16 cellular contexts compared by ENCODE assay signal in genomic region chr11:10267821-10268220, GRCh38. TPM values are rescaled to one million over a fixed set of nuclear protein-coding genes. Genes with fewer than 3 reads are reported as not detected.
DNase-seq lines count a peak whose midpoint lies in the region; ATAC-seq and TF ChIP-seq lines count a peak whose summit lies in the region.
"Had no signal": no experiment of that assay in that cellular context is flagged by ENCODE, and none has a peak within 500 bp of the region (broad histone marks: within the 10 kb centered on the region; RNA-seq: fewer than 3 reads in every experiment).

No MANE protein-coding gene starts in this region.

- no peak for TF ChIP-seq POLR2A in IMR-90 (IDR thresholded peaks at IDR 0.05; ENCODE audit: low read depth, low read length)

- peak; percentile 10 for DNase-seq in AG09309 (ENCODE audit: low read depth)
- no peak for DNase-seq in IMR-90
- peak; percentile 48 for DNase-seq in dedifferentiated amniotic fluid mesenchymal stem cell (ENCODE audit: extremely low spot score)
- no peak for DNase-seq in osteocyte (ENCODE audit: extremely low spot score, unreplicated experiment)
- no peak for DNase-seq in PC-9
- no peak for DNase-seq in NCI-H524 treated with DMSO at 0.1 percent for 48 hours (lab: John Stamatoyannopoulos, UW)
- no peak for DNase-seq in NCI-H1417 (lab: John Stamatoyannopoulos, UW)
- DNase-seq: DMS79, NCI-H1436 treated with DMSO at 0.1 percent for 48 hours, NCI-H2081, NCI-H748 treated with DMSO at 0.1 percent for 48 hours, OCI-M1, SHP77 had no signal

- peak overlapping the region; percentile 67 for H3K4ac ChIP-seq in IMR-90 (ENCODE audit: low read depth, low read length)

- H3K27ac ChIP-seq in IMR-90 (ENCODE audit: insufficient read depth, low read length) = no peak overlapping the region
- H3K27ac ChIP-seq in PC-9 = no peak overlapping the region
- H3K27ac ChIP-seq: C4-2B, KMS-11 had no signal

- no peaks in the 10 kb centered on the region for H3F3A ChIP-seq in PC-9 (ENCODE audit: insufficient read depth, low read depth)

- no peaks in the 10 kb centered on the region for H3K9me3 ChIP-seq in IMR-90 (ENCODE audit: control insufficient read depth, insufficient read depth, low read length)
- H3K9me3 ChIP-seq in PC-9 (ENCODE audit: insufficient read depth, low read depth) = no peaks in the 10 kb centered on the region

- peak overlapping the region; percentile 51; the same call in 1 of the 2 replicates for H2BK120ac ChIP-seq in IMR-90 (ENCODE audit: low read depth, low read length)

- POLR2A ChIA-PET in IMR-90 (lab: Charles Lee; ENCODE audit: unreplicated experiment) = no interaction called here
- POLR2A ChIA-PET in PC-9 (lab: Charles Lee; ENCODE audit: unreplicated experiment) = no interaction called here

- in situ Hi-C loops in IMR-90 (cut with MboI; ENCODE audit: low sequenced_read_pairs) = no loop called here

- peak overlapping the region; percentile 51 for H3K4me3 Mint-ChIP-seq in osteocyte (ENCODE audit: unreplicated experiment)

- H3K4me3 ChIP-seq in AG09309 (ENCODE audit: control insufficient read depth, low read depth, low read length) (no peak overlapping the region), IMR-90 (ENCODE audit: insufficient read depth, low read depth, low read length) (no peak overlapping the region), PC-9 (no peak overlapping the region)

- H3K79me1 ChIP-seq in IMR-90 (ENCODE audit: low read depth in 1 of 2, low read length in 2 of 2) = peaks cover 18 to 71% of the 10 kb centered on the region in 2 experiments

- H3K4me1 ChIP-seq in IMR-90 (ENCODE audit: control insufficient read depth, insufficient read depth, low read length) (peaks cover 10% of the 10 kb centered on the region), PC-9 (replicated peaks; ENCODE audit: insufficient read depth) (no peaks in the 10 kb centered on the region)

- H2BK5ac ChIP-seq in IMR-90 (ENCODE audit: low read depth, low read length, poor library complexity, severe bottlenecking) = peak overlapping the region; percentile 68

- H2AFZ ChIP-seq in IMR-90 (replicated peaks; ENCODE audit: low read length, poor library complexity) (no peak overlapping the region), PC-9 (no peak overlapping the region)

- H3K36me3 Mint-ChIP-seq in osteocyte (ENCODE audit: unreplicated experiment) = no peaks in the 10 kb centered on the region

- H3K9ac ChIP-seq in IMR-90 (ENCODE audit: low read depth, low read length) = no peak overlapping the region
- H3K9ac ChIP-seq: KMS-11 had no signal

- H3K18ac ChIP-seq in IMR-90 (ENCODE audit: low read depth, low read length) = no peak overlapping the region; the same call in 1 of the 2 replicates

- TF ChIP-seq RAD21 in IMR-90 (IDR thresholded peaks at IDR 0.05; ENCODE audit: low read length) = no peak

- H3K79me2 ChIP-seq in PC-9 (ENCODE audit: low read depth) = no peaks in the 10 kb centered on the region

- peaks cover 37% of the 10 kb centered on the region for H3K4me1 Mint-ChIP-seq in osteocyte (ENCODE audit: unreplicated experiment)

- no peaks in the 10 kb centered on the region for H3K36me3 ChIP-seq in IMR-90 (ENCODE audit: control insufficient read depth, insufficient read depth, low read length)
- H3K36me3 ChIP-seq in PC-9 (ENCODE audit: low read depth) = no peaks in the 10 kb centered on the region; the same call in 1 of the 2 replicates

- H3K23ac ChIP-seq in IMR-90 (ENCODE audit: low read depth, low read length) = peak overlapping the region; percentile 4; the same call in 1 of the 2 replicates

- CTCF ChIA-PET in IMR-90 (lab: Yijun Ruan, JAX) (no interaction called here), PC-9 (lab: Charles Lee) (no interaction called here)

- H3K27me3 ChIP-seq in IMR-90 (ENCODE audit: control insufficient read depth, insufficient read depth, low read length) (no peaks in the 10 kb centered on the region), PC-9 (ENCODE audit: insufficient read depth, low read depth) (no peaks in the 10 kb centered on the region)

- no peak overlapping the region for H3K56ac ChIP-seq in IMR-90 (ENCODE audit: extremely low read depth, insufficient read depth, low read length)

- H4K8ac ChIP-seq in IMR-90 (ENCODE audit: low read depth in 2 of 2, low read length in 2 of 2) = no peak overlapping the region

- BruUV-seq in IMR-90 (replicated peaks; lab: Mats Ljungman, UMichigan) (no TSS peak), PC-9 (replicated peaks; lab: Mats Ljungman, UMichigan) (no TSS peak)

- peak overlapping the region; percentile 88 for H3K27ac Mint-ChIP-seq in osteocyte (ENCODE audit: unreplicated experiment)

- intact Hi-C loops in IMR-90 (cut with micrococcal nuclease) (no loop called here), PC-9 (cut with micrococcal nuclease; ENCODE audit: unreplicated experiment) (no loop called here)

- no peak overlapping the region for H4K91ac ChIP-seq in IMR-90 (ENCODE audit: insufficient read depth, low read depth, low read length)

- H4K5ac ChIP-seq in IMR-90 (ENCODE audit: low read depth, low read length) = no peak overlapping the region

- TF ChIP-seq CTCF in AG09309 (IDR thresholded peaks at IDR 0.05; ENCODE audit: control insufficient read depth, insufficient read depth, low read depth, low read length, missing control alignments) (no peak), IMR-90 (conservative IDR thresholded peaks at IDR 0.05; ENCODE audit: low read depth, low read length) (no peak), osteocyte (IDR thresholded peaks at IDR 0.05) (no peak), PC-9 (conservative IDR thresholded peaks at IDR 0.05) (no peak)

- H3K9me2 ChIP-seq in PC-9 (ENCODE audit: insufficient read depth) = no peaks in the 10 kb centered on the region

- no peak; the same call in 1 of the 2 replicates for ATAC-seq in IMR-90 (ENCODE audit: low read depth)
- ATAC-seq: SK-N-SH treated with all-trans-retinoic acid at 6 μM for 48 hours had no signal

- H4K20me1 ChIP-seq in IMR-90 (ENCODE audit: insufficient read depth, low read length) (no peaks in the 10 kb centered on the region; the same call in 1 of the 2 replicates), PC-9 (ENCODE audit: insufficient read depth) (no peaks in the 10 kb centered on the region)

- no peak overlapping the region for H3K4me2 ChIP-seq in IMR-90 (ENCODE audit: low read depth, low read length)
- H3K4me2 ChIP-seq in PC-9 = no peak overlapping the region
- H3K4me2 ChIP-seq: KMS-11 had no signal

- no peak overlapping the region; the same call in 1 of the 2 replicates for H3K14ac ChIP-seq in IMR-90 (replicated peaks; ENCODE audit: low read depth, low read length)

- no CpG with 5 or more reads among the region's 3 CpGs for WGBS in IMR-90 (ENCODE audit: extremely low coverage in 2 of 2, insufficient read length in 1 of 2), 2 experiments

- H2BK15ac ChIP-seq in IMR-90 (ENCODE audit: low read depth, low read length) = peak overlapping the region; percentile 86; the same call in 1 of the 3 replicates

- no peak overlapping the region for H2AK9ac ChIP-seq in IMR-90 (replicated peaks; ENCODE audit: low read depth, low read length, poor library complexity)

- no peak overlapping the region for H2AK5ac ChIP-seq in IMR-90 (ENCODE audit: low read depth, low read length)

- peaks cover 7% of the 10 kb centered on the region for H3K9me1 ChIP-seq in IMR-90 (ENCODE audit: insufficient read depth, low read length)

- H2BK20ac ChIP-seq in IMR-90 (ENCODE audit: low read depth, low read length) = 0 out of 2 replicates have a peak overlapping the region, but pooled peaks have one; percentile 54

- no peaks in the 10 kb centered on the region for H3K9me3 Mint-ChIP-seq in osteocyte (ENCODE audit: unreplicated experiment)

- no peaks in the 10 kb centered on the region for H3K27me3 Mint-ChIP-seq in osteocyte (ENCODE audit: unreplicated experiment)

- dilution Hi-C loops in IMR-90 (cut with HindIII; ENCODE audit: low sequenced_read_pairs, unreplicated experiment) = no loop called here

TF ChIP-seq in IMR-90, 13 proteins besides CTCF, POLR2A, EP300 and RAD21:
- TF ChIP-seq SMC3 (IDR thresholded peaks at IDR 0.05; ENCODE audit: low read depth, low read length) = no peak
- TF ChIP-seq CHD1 (IDR thresholded peaks at IDR 0.05; ENCODE audit: low read depth, low read length) = no peak
- no peak for TF ChIP-seq FOS (IDR thresholded peaks at IDR 0.05; ENCODE audit: low read depth, low read length)
- no peak for TF ChIP-seq RFX5 (IDR thresholded peaks at IDR 0.05; ENCODE audit: low read depth, low read length)
- no peak for TF ChIP-seq ELK1 (IDR thresholded peaks at IDR 0.05; ENCODE audit: borderline replicate concordance, low read depth, low read length)
- TF ChIP-seq MXI1 (IDR thresholded peaks at IDR 0.05; ENCODE audit: borderline replicate concordance, low read depth, low read length) = no peak

RNA-seq across cellular contexts. Expression of gene SBF2, which starts 26.2 kb away (rescaled TPM):
- total RNA-seq in IMR-90 (2012; rRNA removed) = 45.8 and 51.8 TPM in 2 replicates
- polyA plus RNA-seq in IMR-90 (2012; rRNA removed) = 21.7 and 23.8 TPM in 2 replicates
- 7.6 and 9.9 TPM in 2 replicates for polyA plus RNA-seq in IMR-90 (2012; cell fraction: cytosol; rRNA removed)
- polyA plus RNA-seq in IMR-90 (2012; cell fraction: nucleus; rRNA removed; ENCODE audit: low replicate concordance) = 13.3 and 78.3 TPM in 2 replicates
- total RNA-seq in osteocyte = 65.2 and 80.0 TPM in 2 replicates
- total RNA-seq in PC-9 (2021) = 16.4 and 18.6 TPM in 2 replicates

RNA-seq across cellular contexts. Expression of gene ADM, which starts 37.1 kb away (rescaled TPM):
- total RNA-seq in IMR-90 (2012; rRNA removed) (328 and 559 TPM in 2 replicates), osteocyte (239 and 244 TPM in 2 replicates), PC-9 (2021) (21.9 and 22.5 TPM in 2 replicates)
- 268 and 357 TPM in 2 replicates for polyA plus RNA-seq in IMR-90 (2012; rRNA removed)
- polyA plus RNA-seq in IMR-90 (2012; cell fraction: cytosol; rRNA removed) = 627 and 1,317 TPM in 2 replicates
- 480 and 671 TPM in 2 replicates for polyA plus RNA-seq in IMR-90 (2012; cell fraction: nucleus; rRNA removed; ENCODE audit: low replicate concordance)

Comparison
In these comparisons a context has a peak if more than half of its experiments do, and no peak if none do; other contexts are left out.
1. DNase-seq: peak in AG09309 (single experiment) and dedifferentiated amniotic fluid mesenchymal stem cell (single experiment); none in IMR-90 (single experiment), osteocyte (single experiment), PC-9 (0 of 2), NCI-H524 treated with DMSO at 0.1 percent for 48 hours (single experiment) and NCI-H1417 (0 of 3).
2. RNA of gene ADM, which starts 37.1 kb away (total RNA-seq): 328 to 559 TPM in IMR-90 and 239 to 244 TPM in osteocyte; 21.9 to 22.5 TPM in PC-9; every median in the first group is over 10 times any median in the second.